ENCODE assay signal across 23 cellular contexts in genomic region chr2:228798931-228799588, GRCh38.
"Had no signal": no experiment of that assay in that cellular context is flagged by ENCODE, and none has a peak within 500 bp of the region (broad histone marks: within the 10 kb centered on the region; RNA-seq: fewer than 3 reads in every experiment).

No MANE protein-coding gene starts in this region.

- H3K4me3 Mint-ChIP-seq: activated B cell treated with CpG ODN at 0.5 μM for 24 hours; activated naive CD8-positive, alpha-beta T cell treated with anti-CD3 and anti-CD28 coated beads for 36 hours; activated T-cell treated with anti-CD3 and anti-CD28 coated beads, Interleukin-2, amount 50 U/mL, for 4 hours; naive thymus-derived CD4-positive, alpha-beta T cell; neural progenitor cell; stimulated activated naive CD8-positive, alpha-beta T cell treated with anti-CD3 and anti-CD28 coated beads, Interleukin-15, Interleukin-2, amounts not matched to agents 100 ng/mL and 50 ng/mL, for 24 hours; T-helper 1 cell treated with Interleukin-12 subunit alpha and Interleukin-12 subunit beta and Interleukin-4 antibody, amounts not matched to agents 30 μg/mL and 1 μg/mL, for 36 hours had no signal

- H3K36me3 Mint-ChIP-seq: activated naive CD8-positive, alpha-beta T cell treated with anti-CD3 and anti-CD28 coated beads for 36 hours; naive thymus-derived CD4-positive, alpha-beta T cell; neural progenitor cell had no signal

- ATAC-seq: activated T-cell treated with anti-CD3 and anti-CD28 coated beads, Interleukin-2, amount 50 U/mL, for 4 hours; heart right ventricle; left lung; naive thymus-derived CD4-positive, alpha-beta T cell had no signal

- DNase-seq: activated B cell treated with CpG ODN at 0.5 μM for 24 hours; activated CD4-positive, alpha-beta T cell treated with anti-CD3 and anti-CD28 coated beads for 4 hours; activated CD4-positive, alpha-beta T cell treated with anti-CD3 and anti-CD28 coated beads, Interleukin-2, amount 50 U/mL, for 48 hours; activated CD8-positive, alpha-beta memory T cell treated with anti-CD3 and anti-CD28 coated beads, Interleukin-2, amount 50 U/mL, for 48 hours; activated naive CD4-positive, alpha-beta T cell treated with Interleukin-2 at 50 U/mL for 16 hours; activated naive CD8-positive, alpha-beta T cell treated with anti-CD3 and anti-CD28 coated beads for 36 hours; activated T-cell treated with anti-CD3 and anti-CD28 coated beads, Interleukin-2, amount 50 U/mL, for 4 hours; cerebellar nuclear complex; foreskin fibroblast; heart right ventricle; left lung; naive thymus-derived CD4-positive, alpha-beta T cell; retina; stimulated activated CD4-positive, alpha-beta T cell treated with anti-CD3 and anti-CD28 coated beads, Interleukin-1b, Interleukin-23, amount 100 ng/mL, for 48 hours; substantia nigra; T1000; tibial artery had no signal

- H3K4me1 Mint-ChIP-seq: activated B cell treated with CpG ODN at 0.5 μM for 24 hours; activated naive CD8-positive, alpha-beta T cell treated with anti-CD3 and anti-CD28 coated beads for 36 hours; naive thymus-derived CD4-positive, alpha-beta T cell; neural progenitor cell had no signal

- H3K27me3 Mint-ChIP-seq: activated B cell treated with CpG ODN at 0.5 μM for 24 hours; activated naive CD8-positive, alpha-beta T cell treated with anti-CD3 and anti-CD28 coated beads for 36 hours; naive thymus-derived CD4-positive, alpha-beta T cell; stimulated activated naive CD8-positive, alpha-beta T cell treated with anti-CD3 and anti-CD28 coated beads, Interleukin-15, Interleukin-2, amounts not matched to agents 100 ng/mL and 50 ng/mL, for 24 hours had no signal

- H3K27ac Mint-ChIP-seq: activated B cell treated with CpG ODN at 0.5 μM for 24 hours; activated naive CD8-positive, alpha-beta T cell treated with anti-CD3 and anti-CD28 coated beads for 36 hours; activated T-helper 2 cell treated with anti-CD3 and anti-CD28 coated beads, Interferon-gamma antibody, Interleukin-2, Interleukin-4, amounts not matched to agents 10 μg/mL and 5 μg/mL and 100 μg/mL, durations not matched to agents 14 hours and 24 hours and 36 hours; naive thymus-derived CD4-positive, alpha-beta T cell; neural progenitor cell; stimulated activated naive CD8-positive, alpha-beta T cell treated with anti-CD3 and anti-CD28 coated beads, Interleukin-15, Interleukin-2, amounts not matched to agents 100 ng/mL and 50 ng/mL, for 24 hours; T-helper 1 cell treated with Interleukin-12 subunit alpha and Interleukin-12 subunit beta and Interleukin-4 antibody, amounts not matched to agents 30 μg/mL and 1 μg/mL, for 36 hours had no signal

- H3K9me3 Mint-ChIP-seq: activated naive CD8-positive, alpha-beta T cell treated with anti-CD3 and anti-CD28 coated beads for 36 hours; neural progenitor cell had no signal

- H3K4me3 ChIP-seq: coronary artery, heart right ventricle, left lung, lung, neural progenitor cell, tibial artery had no signal
